Comparison of ENCODE assay signal across 20 cellular contexts in the genomic region with DNA sequence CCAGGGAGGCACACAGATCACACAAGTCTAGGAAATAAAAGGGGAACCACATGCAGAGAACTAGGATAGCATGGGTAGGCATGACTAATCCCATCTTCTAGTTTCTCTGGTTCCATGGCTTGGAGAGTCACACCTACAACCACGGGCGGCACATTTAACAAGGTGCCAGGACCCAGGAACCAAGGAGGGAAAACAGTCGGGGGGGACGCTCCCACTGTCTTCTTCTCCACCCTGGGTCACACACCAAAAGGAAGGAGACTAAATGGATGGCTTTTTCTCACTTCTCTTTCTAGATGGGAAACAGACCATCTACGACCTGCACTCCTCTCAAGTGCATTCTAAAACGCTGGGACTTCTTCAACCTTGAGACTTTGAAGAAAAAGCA. TPM values are rescaled to one million over a fixed set of nuclear protein-coding genes. Genes with fewer than 3 reads are reported as not detected.
DNase-seq lines count a peak whose midpoint lies in the region; ATAC-seq and TF ChIP-seq lines count a peak whose summit lies in the region.
"Had no signal": no experiment of that assay in that cellular context is flagged by ENCODE, and none has a peak within 500 bp of the region (broad histone marks: within the 10 kb centered on the region; RNA-seq: fewer than 3 reads in every experiment).

No MANE protein-coding gene starts in this region.

- TF ChIP-seq CTCF in HEK293 (tag by site-specific recombination; IDR thresholded peaks at IDR 0.05) (no peak), heart right ventricle (IDR thresholded peaks at IDR 0.05) (no peak)

- H3K4me1 Mint-ChIP-seq in activated CD8-positive, alpha-beta T cell treated with anti-CD3 and anti-CD28 coated beads, Interleukin-2, amount 10 ng/mL, durations not matched to agents 7 days and 5 days (ENCODE audit: low read depth), result no peaks in the 10 kb centered on the region

- H3K27ac Mint-ChIP-seq in activated CD8-positive, alpha-beta T cell treated with anti-CD3 and anti-CD28 coated beads, Interleukin-2, amount 10 ng/mL, durations not matched to agents 7 days and 5 days, result no peak overlapping the region
- H3K27ac Mint-ChIP-seq: CD4-positive, alpha-beta T cell had no signal

- WGBS in heart right ventricle, 2 donors, result 78 to 79% methylated on average over 6 of the region's 6 CpGs

- H3K4me3 ChIP-seq in HEK293 (ENCODE audit: low read depth, low read length), result no peak overlapping the region
- no peak overlapping the region for H3K4me3 ChIP-seq in heart right ventricle
- H3K4me3 ChIP-seq: esophagus muscularis mucosa, Peyer's patch, smooth muscle cell, testis had no signal

- no peak overlapping the region for H3K4me3 Mint-ChIP-seq in activated CD8-positive, alpha-beta T cell treated with anti-CD3 and anti-CD28 coated beads, Interleukin-2, amount 10 ng/mL, durations not matched to agents 7 days and 5 days
- H3K4me3 Mint-ChIP-seq: CD4-positive, alpha-beta T cell had no signal

- no peak overlapping the region for H3K27ac ChIP-seq in HEK293 (ENCODE audit: extremely low read depth, low read depth, low read length)
- no peak overlapping the region for H3K27ac ChIP-seq in heart right ventricle
- H3K27ac ChIP-seq: esophagus muscularis mucosa, KMS-11, Peyer's patch, testis had no signal

- no peak for ATAC-seq in activated CD8-positive, alpha-beta T cell treated with anti-CD3 and anti-CD28 coated beads, Interleukin-2, amount 10 ng/mL, durations not matched to agents 7 days and 5 days
- ATAC-seq in HG03025 (IDR thresholded peaks at IDR 0.05; ENCODE audit: low FRiP score, unreplicated experiment) (no peak), heart right ventricle (no peak)

- H3K36me3 ChIP-seq in HEK293 (ENCODE audit: control insufficient read depth in 2 of 2, insufficient read depth in 1 of 2, low read length in 2 of 2) (no peaks in the 10 kb centered on the region), heart right ventricle (no peaks in the 10 kb centered on the region)
- H3K36me3 ChIP-seq: esophagus muscularis mucosa, Peyer's patch had no signal

- H3K9me3 Mint-ChIP-seq in activated CD8-positive, alpha-beta T cell treated with anti-CD3 and anti-CD28 coated beads, Interleukin-2, amount 10 ng/mL, durations not matched to agents 7 days and 5 days (ENCODE audit: insufficient read depth), result peaks cover 38% of the 10 kb centered on the region

- H3K36me3 Mint-ChIP-seq in activated CD8-positive, alpha-beta T cell treated with anti-CD3 and anti-CD28 coated beads, Interleukin-2, amount 10 ng/mL, durations not matched to agents 7 days and 5 days (ENCODE audit: low read depth), result peaks cover 17% of the 10 kb centered on the region

- peak; percentile 70 for DNase-seq in activated CD8-positive, alpha-beta memory T cell treated with anti-CD3 and anti-CD28 coated beads, Interleukin-2, amount 50 U/mL, for 48 hours
- no peak for DNase-seq in activated CD8-positive, alpha-beta memory T cell treated with anti-CD3 and anti-CD28 coated beads, Interleukin-2, amount 50 U/mL, for 4 hours
- peak; percentile 34 for DNase-seq in activated CD8-positive, alpha-beta T cell treated with anti-CD3 and anti-CD28 coated beads, Interleukin-2, amount 10 ng/mL, durations not matched to agents 7 days and 5 days
- DNase-seq in mesenteric fat pad (ENCODE audit: low spot score) (peak; percentile 53), heart right ventricle (no peak), NCI-H1694 treated with DMSO at 0.1 percent for 48 hours (lab: John Stamatoyannopoulos, UW) (no peak)
- DNase-seq: NCI-H1092 treated with DMSO at 0.1 percent for 48 hours had no signal

- no peaks in the 10 kb centered on the region for H3K27me3 ChIP-seq in heart right ventricle
- H3K27me3 ChIP-seq: esophagus muscularis mucosa, Peyer's patch, testis had no signal

- CTCF ChIA-PET in HEK293 (lab: Yijun Ruan, JAX), result interaction anchor here (0.6 to 1.5 kb wide), 5 partner anchors 13 to 446 kb away, joined by 3 to 5 read pairs (median 3); no protein-coding TSS in a partner anchor
- CTCF ChIA-PET in activated CD8-positive, alpha-beta T cell treated with anti-CD3 and anti-CD28 coated beads, Interleukin-2, amount 10 ng/mL, durations not matched to agents 7 days and 5 days (lab: Charles Lee), result interaction anchor here (0.6 to 2.3 kb wide), 5 partner anchors 9 to 446 kb away, joined by 3 to 13 read pairs (median 3); no protein-coding TSS in a partner anchor

- H3K9me3 ChIP-seq in HEK293 (ENCODE audit: control insufficient read depth, insufficient read depth, low read depth, low read length), result no peaks in the 10 kb centered on the region
- H3K9me3 ChIP-seq in heart right ventricle, result peaks cover 0 to 53% (median 24%) of the 10 kb centered on the region in 11 donors

- POLR2A ChIA-PET in HEK293 (lab: Yijun Ruan, JAX), result no interaction called here
- POLR2A ChIA-PET in activated CD8-positive, alpha-beta T cell treated with anti-CD3 and anti-CD28 coated beads, Interleukin-2, amount 10 ng/mL, durations not matched to agents 7 days and 5 days (lab: Charles Lee), result interaction anchor here (1.0 kb wide), 1 partner anchor 17 kb away, joined by 5 read pairs; no protein-coding TSS in a partner anchor

- peaks cover 2% of the 10 kb centered on the region for H3K27me3 Mint-ChIP-seq in activated CD8-positive, alpha-beta T cell treated with anti-CD3 and anti-CD28 coated beads, Interleukin-2, amount 10 ng/mL, durations not matched to agents 7 days and 5 days (ENCODE audit: low read depth)

- H3K4me1 ChIP-seq in HEK293 (ENCODE audit: control insufficient read depth, insufficient read depth, low read length), result no peaks in the 10 kb centered on the region
- H3K4me1 ChIP-seq in heart right ventricle, result peaks cover 0 to 20% (median 0%) of the 10 kb centered on the region in 9 donors
- H3K4me1 ChIP-seq: Peyer's patch, testis had no signal

- intact Hi-C loops in heart right ventricle (cut with DNase I), result loop anchor here (1.0 to 10.0 kb wide), 7 partner anchors 262 to 667 kb away; no protein-coding TSS in a partner anchor

TF ChIP-seq in HEK293, 187 proteins besides CTCF, POLR2A, EP300 and RAD21:
- TF ChIP-seq TRIM28 (IDR thresholded peaks at IDR 0.05; ENCODE audit: borderline replicate concordance, low read length) (peak; percentile 100; the same call in 1 of the 2 replicates), ZEB2 (tag by site-specific recombination; IDR thresholded peaks at IDR 0.05) (no peak)

RNA-seq across cellular contexts. Expression of a gene that starts 4.6 kb away (rescaled TPM):
- total RNA-seq in activated CD8-positive, alpha-beta T cell treated with anti-CD3 and anti-CD28 coated beads, Interleukin-2, amount 10 ng/mL, durations not matched to agents 7 days and 5 days, result under 1 TPM in 1 of 2 experiments, not detected in 1; 0.13 TPM
- total RNA-seq in mesenteric fat pad (not detected), heart right ventricle (100 to 1,000 TPM in 2 of 10 donors, 10 to 100 TPM in 8; 18.7 to 143 (median 58.8) TPM)
- polyA plus RNA-seq in heart right ventricle, result 10 to 100 TPM in 1 of 2 donors, 1 to 10 TPM in 1; 3.2 to 88.8 TPM
- total RNA-seq: CD4-positive, alpha-beta T cell; cerebellum; esophagus muscularis mucosa; left colon; mucosa of gallbladder; Peyer's patch; SK-MEL-5; smooth muscle cell had no signal
- polyA plus RNA-seq: AG04450, smooth muscle cell had no signal

RNA-seq across cellular contexts. Expression of a gene that starts 16.2 kb away (rescaled TPM):
- total RNA-seq in activated CD8-positive, alpha-beta T cell treated with anti-CD3 and anti-CD28 coated beads, Interleukin-2, amount 10 ng/mL, durations not matched to agents 7 days and 5 days, result 10 to 100 TPM; 35.2 to 39.3 TPM
- total RNA-seq in mesenteric fat pad (29.1 TPM), heart right ventricle (10 to 100 TPM; 16.0 to 32.8 (median 21.1) TPM)
- 10 to 100 TPM in 1 of 2 donors, 1 to 10 TPM in 1; 6.4 to 11.4 TPM for polyA plus RNA-seq in heart right ventricle

RNA-seq across cellular contexts. Expression of a gene that starts 48.6 kb away (rescaled TPM):
- total RNA-seq in activated CD8-positive, alpha-beta T cell treated with anti-CD3 and anti-CD28 coated beads, Interleukin-2, amount 10 ng/mL, durations not matched to agents 7 days and 5 days, result 10 to 100 TPM; 21.0 to 21.8 TPM
- total RNA-seq in mesenteric fat pad, result 7.3 TPM
- 10 to 100 TPM in 2 of 10 donors, 1 to 10 TPM in 8; 5.8 to 10.8 (median 8.1) TPM for total RNA-seq in heart right ventricle
- 10 to 100 TPM in 1 of 2 donors, 1 to 10 TPM in 1; 8.3 to 14.7 TPM for polyA plus RNA-seq in heart right ventricle

RNA-seq across cellular contexts. Expression of a gene that starts 48.7 kb away (rescaled TPM):
- total RNA-seq in activated CD8-positive, alpha-beta T cell treated with anti-CD3 and anti-CD28 coated beads, Interleukin-2, amount 10 ng/mL, durations not matched to agents 7 days and 5 days, result 10 to 100 TPM; 16.1 to 17.7 TPM
- total RNA-seq in mesenteric fat pad (7.7 TPM), heart right ventricle (10 to 100 TPM in 1 of 10 donors, 1 to 10 TPM in 9; 4.4 to 10.2 (median 5.9) TPM)
- 1 to 10 TPM; 2.0 to 4.8 TPM for polyA plus RNA-seq in heart right ventricle

Comparison
In these comparisons a context has a peak if more than half of its experiments do, and no peak if none do; other contexts are left out.
1. DNase-seq: peak in activated CD8-positive, alpha-beta memory T cell treated with anti-CD3 and anti-CD28 coated beads, Interleukin-2, amount 50 U/mL, for 48 hours (single experiment), activated CD8-positive, alpha-beta T cell treated with anti-CD3 and anti-CD28 coated beads, Interleukin-2, amount 10 ng/mL, durations not matched to agents 7 days and 5 days (single experiment) and mesenteric fat pad (single experiment); none in activated CD8-positive, alpha-beta memory T cell treated with anti-CD3 and anti-CD28 coated beads, Interleukin-2, amount 50 U/mL, for 4 hours (single experiment), heart right ventricle (0 of 2) and NCI-H1694 treated with DMSO at 0.1 percent for 48 hours (single experiment).
2. RNA of a gene that starts 4.6 kb away (total RNA-seq): 18.7 to 143 TPM in heart right ventricle; 0.13 TPM in activated CD8-positive, alpha-beta T cell treated with anti-CD3 and anti-CD28 coated beads, Interleukin-2, amount 10 ng/mL, durations not matched to agents 7 days and 5 days and not detected in mesenteric fat pad (single experiment); every median in the first group is over 10 times any median in the second.